ENCODE assay signal across 2 cellular contexts in the genomic region with DNA sequence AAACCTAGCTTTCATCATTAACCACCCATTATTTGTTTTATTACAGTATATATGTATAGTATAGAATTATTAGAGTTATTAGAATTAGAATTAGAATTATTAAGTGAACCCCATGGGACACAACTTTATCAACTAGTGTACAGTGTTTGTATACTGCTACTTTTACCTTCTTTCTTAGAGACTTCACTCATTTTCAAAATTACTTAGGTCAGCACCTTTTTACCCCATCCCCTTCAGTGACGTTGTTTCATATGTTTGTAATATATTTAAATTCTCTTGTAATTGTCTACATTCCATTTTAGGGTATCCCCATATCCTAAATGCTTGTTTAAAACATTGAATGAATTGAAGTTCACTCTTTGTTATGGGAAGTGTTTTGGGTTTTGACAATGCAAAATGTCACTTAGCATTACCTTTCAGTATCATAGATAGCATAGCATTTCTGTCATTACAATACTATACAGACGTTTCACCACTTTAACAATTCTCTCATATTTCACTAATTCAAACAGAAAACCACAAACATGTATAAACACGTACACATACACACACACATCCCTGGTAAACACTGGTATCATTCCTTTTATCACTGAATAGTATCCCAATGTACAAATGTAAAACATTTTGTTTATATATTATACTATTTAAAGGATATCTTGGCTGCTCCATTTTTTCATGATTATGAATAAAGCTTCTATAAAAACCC.
TF ChIP-seq lines count a peak whose summit lies in the region.

No MANE protein-coding gene starts in this region.

TF ChIP-seq in A549, 52 proteins besides CTCF, POLR2A, EP300 and RAD21:
- TF ChIP-seq HDAC2 (IDR thresholded peaks at IDR 0.05) (no peak), MAFK (IDR thresholded peaks at IDR 0.05; ENCODE audit: partially characterized antibody) (peak; percentile 64)

TF ChIP-seq in IMR-90, 13 proteins besides CTCF, POLR2A, EP300 and RAD21:
- no peak for TF ChIP-seq MXI1 (IDR thresholded peaks at IDR 0.05; ENCODE audit: borderline replicate concordance, low read depth, low read length)
- peak; percentile 87 for TF ChIP-seq MAFK (IDR thresholded peaks at IDR 0.05; ENCODE audit: low read depth, low read length)
TF ChIP-seq in IMR-90: peak in this region for 1.
